Comparison of ENCODE assay signal across 23 cellular contexts in the genomic region with DNA sequence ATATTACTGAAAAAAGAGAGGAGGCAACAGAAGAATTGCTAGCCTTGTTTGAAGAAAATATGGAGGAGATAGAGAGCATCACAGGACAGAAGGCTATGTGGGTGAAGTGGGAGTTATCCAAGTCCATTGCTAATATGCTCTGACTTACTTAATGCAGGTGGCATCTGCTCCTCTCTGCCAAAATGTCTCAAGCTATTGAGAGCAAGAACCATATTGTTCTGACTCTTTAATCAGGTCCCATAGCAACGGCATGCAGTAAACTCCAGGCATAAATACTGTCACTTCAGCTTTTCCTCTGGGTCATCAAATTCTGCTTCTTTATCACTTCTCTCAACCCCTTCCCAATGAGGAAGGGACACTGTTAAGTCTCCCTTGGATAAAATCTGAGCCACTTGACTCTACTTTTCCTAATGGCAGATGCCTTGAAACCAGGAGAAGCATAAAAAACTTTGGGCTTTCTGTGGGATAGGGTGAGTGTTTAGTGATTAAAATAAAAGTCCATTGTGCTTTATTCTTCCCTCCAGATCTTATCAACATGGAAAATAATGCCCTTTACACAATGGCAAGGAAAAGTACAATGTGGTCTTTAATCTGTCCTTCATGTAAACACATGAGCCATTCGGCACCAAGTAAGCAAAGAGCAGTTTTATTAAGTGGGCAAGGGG.
A peak's percentile ranks its signal among the peaks of the same experiment; 100 is the strongest.
DNase-seq lines count a peak whose midpoint lies in the region; ATAC-seq, FAIRE-seq and TF ChIP-seq lines count a peak whose summit lies in the region.
"Had no signal": no experiment of that assay in that cellular context is flagged by ENCODE, and none has a peak within 500 bp of the region (broad histone marks: within the 10 kb centered on the region; RNA-seq: fewer than 3 reads in every experiment).

No MANE protein-coding gene starts in this region.

- no peaks in the 10 kb centered on the region for H3K9me3 ChIP-seq in WERI-Rb-1 (ENCODE audit: severe bottlenecking)
- H3K9me3 ChIP-seq: psoas muscle had no signal

- no peak for FAIRE-seq in frontal cortex (lab: Jason Lieb, UNC)
- FAIRE-seq: bronchial epithelial cell had no signal

- H3K27me3 Mint-ChIP-seq in effector memory CD8-positive, alpha-beta T cell: no peaks in the 10 kb centered on the region
- H3K27me3 Mint-ChIP-seq: stimulated activated naive CD8-positive, alpha-beta T cell treated with anti-CD3 and anti-CD28 coated beads, Interleukin-15, Interleukin-2, amounts not matched to agents 100 ng/mL and 50 ng/mL, for 24 hours had no signal

- no peaks in the 10 kb centered on the region for H3K4me1 Mint-ChIP-seq in effector memory CD8-positive, alpha-beta T cell (ENCODE audit: low read depth in 2 of 2)

- no peak overlapping the region for H3K4me3 Mint-ChIP-seq in effector memory CD8-positive, alpha-beta T cell
- H3K4me3 Mint-ChIP-seq: activated CD8-positive, alpha-beta T cell treated with anti-CD3 and anti-CD28 coated beads for 36 hours; activated T-cell treated with anti-CD3 and anti-CD28 coated beads, Interleukin-2, amount 50 U/mL, for 72 hours; CD8-positive, alpha-beta T cell; naive thymus-derived CD8-positive, alpha-beta T cell; stimulated activated naive CD8-positive, alpha-beta T cell treated with anti-CD3 and anti-CD28 coated beads, Interleukin-15, Interleukin-2, amounts not matched to agents 100 ng/mL and 50 ng/mL, for 24 hours had no signal

- DNase-seq in NCI-H524 treated with DMSO at 0.1 percent for 48 hours (lab: John Stamatoyannopoulos, UW) (peak; percentile 7), choroid plexus epithelial cell (ENCODE audit: low read depth) (peak; percentile 16), myocyte (ENCODE audit: low read depth) (peak; percentile 8), WERI-Rb-1 (no peak), GF-D8 (lab: John Stamatoyannopoulos, UW) (no peak), frontal cortex (ENCODE audit: low spot score in 2 of 2) (no peak)
- DNase-seq in effector memory CD8-positive, alpha-beta T cell: no peak
- DNase-seq: activated CD8-positive, alpha-beta T cell treated with anti-CD3 and anti-CD28 coated beads for 36 hours; activated T-cell treated with anti-CD3 and anti-CD28 coated beads, Interleukin-2, amount 50 U/mL, for 72 hours; CD8-positive, alpha-beta T cell; DND-41; effector memory CD4-positive, alpha-beta T cell; foreskin melanocyte; Karpas-422; naive thymus-derived CD8-positive, alpha-beta T cell; NCI-H1436; NCI-H2171; psoas muscle; stimulated activated CD4-positive, alpha-beta T cell treated with anti-CD3 and anti-CD28 coated beads, Interleukin-15, amount 100 ng/mL, for 24 hours had no signal

- TF ChIP-seq CTCF in choroid plexus epithelial cell (conservative IDR thresholded peaks at IDR 0.05; ENCODE audit: low read depth, low read length) (no peak), WERI-Rb-1 (IDR thresholded peaks at IDR 0.05; ENCODE audit: low read depth, low read length) (no peak)

- H3K36me3 ChIP-seq in ACC112 (ENCODE audit: insufficient read depth, low read length) (no peaks in the 10 kb centered on the region), WERI-Rb-1 (no peaks in the 10 kb centered on the region)

- H3K27ac Mint-ChIP-seq in effector memory CD8-positive, alpha-beta T cell: no peak overlapping the region
- H3K27ac Mint-ChIP-seq: activated CD8-positive, alpha-beta T cell treated with anti-CD3 and anti-CD28 coated beads for 36 hours; activated naive CD4-positive, alpha-beta T cell treated with anti-CD3 and anti-CD28 coated beads, Interleukin-2, amount 50 U/mL, for 72 hours; activated T-cell treated with anti-CD3 and anti-CD28 coated beads, Interleukin-2, amount 50 U/mL, for 72 hours; CD8-positive, alpha-beta T cell; stimulated activated naive CD8-positive, alpha-beta T cell treated with anti-CD3 and anti-CD28 coated beads, Interleukin-15, Interleukin-2, amounts not matched to agents 100 ng/mL and 50 ng/mL, for 24 hours had no signal

- H2AFZ ChIP-seq in ACC112 (ENCODE audit: low read length, unreplicated experiment): no peak overlapping the region

- no peaks in the 10 kb centered on the region for H3K9me3 Mint-ChIP-seq in effector memory CD8-positive, alpha-beta T cell
- H3K9me3 Mint-ChIP-seq: activated CD8-positive, alpha-beta T cell treated with anti-CD3 and anti-CD28 coated beads for 36 hours; CD8-positive, alpha-beta T cell; stimulated activated naive CD8-positive, alpha-beta T cell treated with anti-CD3 and anti-CD28 coated beads, Interleukin-15, Interleukin-2, amounts not matched to agents 100 ng/mL and 50 ng/mL, for 24 hours had no signal

- peaks cover 27% of the 10 kb centered on the region for H3K4me1 ChIP-seq in ACC112 (ENCODE audit: control insufficient read depth, insufficient read depth, low read length, unreplicated experiment)
- H3K4me1 ChIP-seq: psoas muscle had no signal

- ATAC-seq in effector memory CD8-positive, alpha-beta T cell (replicated peaks): no peak
- ATAC-seq: activated CD8-positive, alpha-beta T cell treated with anti-CD3 and anti-CD28 coated beads for 36 hours; activated naive CD4-positive, alpha-beta T cell treated with anti-CD3 and anti-CD28 coated beads, Interleukin-2, amount 50 U/mL, for 72 hours; activated T-cell treated with anti-CD3 and anti-CD28 coated beads, Interleukin-2, amount 50 U/mL, for 72 hours; CD8-positive, alpha-beta T cell; naive thymus-derived CD8-positive, alpha-beta T cell had no signal

- H3K27me3 ChIP-seq in ACC112 (ENCODE audit: insufficient read depth, low read length) (no peaks in the 10 kb centered on the region), WERI-Rb-1 (ENCODE audit: insufficient read depth, low read depth, severe bottlenecking) (peaks cover 84% of the 10 kb centered on the region)

- no peak overlapping the region for H3K4me3 ChIP-seq in ACC112 (ENCODE audit: low read depth, low read length)
- H3K4me3 ChIP-seq in choroid plexus epithelial cell (ENCODE audit: low read depth, low read length): no peak overlapping the region
- no peak overlapping the region for H3K4me3 ChIP-seq in WERI-Rb-1 (ENCODE audit: low read depth, low read length)
- H3K4me3 ChIP-seq: psoas muscle had no signal

- H3K36me3 Mint-ChIP-seq in effector memory CD8-positive, alpha-beta T cell (ENCODE audit: insufficient read depth): no peaks in the 10 kb centered on the region
- H3K36me3 Mint-ChIP-seq: activated naive CD4-positive, alpha-beta T cell treated with anti-CD3 and anti-CD28 coated beads, Interleukin-2, amount 50 U/mL, for 72 hours; CD8-positive, alpha-beta T cell; naive thymus-derived CD8-positive, alpha-beta T cell had no signal

- H3K79me2 ChIP-seq in ACC112 (ENCODE audit: control insufficient read depth, insufficient read depth, low read length, unreplicated experiment): no peaks in the 10 kb centered on the region

- H3K27ac ChIP-seq in ACC112 (ENCODE audit: low read depth, low read length) (peak overlapping the region; percentile 95), WERI-Rb-1 (no peak overlapping the region)
- H3K27ac ChIP-seq: psoas muscle had no signal

Comparison
In these comparisons a context has a peak if more than half of its experiments do, and no peak if none do; other contexts are left out.
1. DNase-seq: peak in NCI-H524 treated with DMSO at 0.1 percent for 48 hours (single experiment), choroid plexus epithelial cell (single experiment) and myocyte (single experiment); none in WERI-Rb-1 (single experiment), GF-D8 (single experiment), frontal cortex (0 of 2) and effector memory CD8-positive, alpha-beta T cell (0 of 3).